In the genomic region with DNA sequence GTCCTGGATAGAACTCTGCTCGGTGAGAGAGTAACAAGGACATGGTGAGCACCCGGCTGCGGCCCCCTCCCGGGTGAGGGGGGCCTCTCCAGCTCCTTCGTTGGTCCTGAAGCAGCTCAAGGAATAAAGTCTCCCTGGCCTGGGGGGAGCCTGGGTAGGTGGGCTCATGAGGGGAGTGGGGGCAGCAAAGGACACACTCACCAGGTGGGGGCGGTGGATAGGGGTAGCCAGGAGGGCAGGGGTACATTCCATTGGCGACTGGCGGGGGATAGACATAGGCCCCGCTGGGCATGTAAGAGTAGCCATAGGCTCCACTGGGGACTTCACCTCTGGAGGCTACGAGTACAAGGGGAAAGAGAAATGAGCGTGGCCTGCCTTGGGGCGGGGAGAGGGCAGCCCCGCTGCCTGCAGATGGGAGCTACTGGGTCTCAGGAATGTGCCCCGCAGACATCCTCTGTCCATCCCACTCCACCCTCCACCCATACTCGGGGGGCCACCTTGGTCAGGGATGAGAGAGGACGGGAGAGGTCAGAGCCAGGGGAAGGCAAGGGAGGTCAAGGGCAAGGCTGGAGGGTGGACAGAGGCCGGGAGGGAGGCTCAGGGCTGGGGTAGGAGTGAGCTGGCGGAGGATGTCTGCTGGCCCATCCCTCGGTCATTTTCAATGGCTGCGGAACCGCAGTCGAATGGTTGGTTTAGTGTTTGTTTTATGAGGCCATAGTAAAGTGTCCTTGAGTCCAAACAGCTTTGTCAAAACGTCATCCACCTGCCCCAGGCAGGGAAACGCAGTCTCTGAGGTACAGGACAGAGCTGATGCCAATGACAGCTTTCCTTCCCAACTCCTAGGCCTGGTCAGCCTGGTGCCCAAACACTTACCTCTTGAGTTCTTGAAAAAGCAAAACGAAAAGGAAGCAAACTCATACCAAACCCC, we compare ENCODE assay signal across 1 cellular context.
TF ChIP-seq lines count a peak whose summit lies in the region.

No MANE protein-coding gene starts in this region.

TF ChIP-seq in HEK293, 187 proteins besides CTCF, POLR2A, EP300 and RAD21:
- TF ChIP-seq, protein P1, sequence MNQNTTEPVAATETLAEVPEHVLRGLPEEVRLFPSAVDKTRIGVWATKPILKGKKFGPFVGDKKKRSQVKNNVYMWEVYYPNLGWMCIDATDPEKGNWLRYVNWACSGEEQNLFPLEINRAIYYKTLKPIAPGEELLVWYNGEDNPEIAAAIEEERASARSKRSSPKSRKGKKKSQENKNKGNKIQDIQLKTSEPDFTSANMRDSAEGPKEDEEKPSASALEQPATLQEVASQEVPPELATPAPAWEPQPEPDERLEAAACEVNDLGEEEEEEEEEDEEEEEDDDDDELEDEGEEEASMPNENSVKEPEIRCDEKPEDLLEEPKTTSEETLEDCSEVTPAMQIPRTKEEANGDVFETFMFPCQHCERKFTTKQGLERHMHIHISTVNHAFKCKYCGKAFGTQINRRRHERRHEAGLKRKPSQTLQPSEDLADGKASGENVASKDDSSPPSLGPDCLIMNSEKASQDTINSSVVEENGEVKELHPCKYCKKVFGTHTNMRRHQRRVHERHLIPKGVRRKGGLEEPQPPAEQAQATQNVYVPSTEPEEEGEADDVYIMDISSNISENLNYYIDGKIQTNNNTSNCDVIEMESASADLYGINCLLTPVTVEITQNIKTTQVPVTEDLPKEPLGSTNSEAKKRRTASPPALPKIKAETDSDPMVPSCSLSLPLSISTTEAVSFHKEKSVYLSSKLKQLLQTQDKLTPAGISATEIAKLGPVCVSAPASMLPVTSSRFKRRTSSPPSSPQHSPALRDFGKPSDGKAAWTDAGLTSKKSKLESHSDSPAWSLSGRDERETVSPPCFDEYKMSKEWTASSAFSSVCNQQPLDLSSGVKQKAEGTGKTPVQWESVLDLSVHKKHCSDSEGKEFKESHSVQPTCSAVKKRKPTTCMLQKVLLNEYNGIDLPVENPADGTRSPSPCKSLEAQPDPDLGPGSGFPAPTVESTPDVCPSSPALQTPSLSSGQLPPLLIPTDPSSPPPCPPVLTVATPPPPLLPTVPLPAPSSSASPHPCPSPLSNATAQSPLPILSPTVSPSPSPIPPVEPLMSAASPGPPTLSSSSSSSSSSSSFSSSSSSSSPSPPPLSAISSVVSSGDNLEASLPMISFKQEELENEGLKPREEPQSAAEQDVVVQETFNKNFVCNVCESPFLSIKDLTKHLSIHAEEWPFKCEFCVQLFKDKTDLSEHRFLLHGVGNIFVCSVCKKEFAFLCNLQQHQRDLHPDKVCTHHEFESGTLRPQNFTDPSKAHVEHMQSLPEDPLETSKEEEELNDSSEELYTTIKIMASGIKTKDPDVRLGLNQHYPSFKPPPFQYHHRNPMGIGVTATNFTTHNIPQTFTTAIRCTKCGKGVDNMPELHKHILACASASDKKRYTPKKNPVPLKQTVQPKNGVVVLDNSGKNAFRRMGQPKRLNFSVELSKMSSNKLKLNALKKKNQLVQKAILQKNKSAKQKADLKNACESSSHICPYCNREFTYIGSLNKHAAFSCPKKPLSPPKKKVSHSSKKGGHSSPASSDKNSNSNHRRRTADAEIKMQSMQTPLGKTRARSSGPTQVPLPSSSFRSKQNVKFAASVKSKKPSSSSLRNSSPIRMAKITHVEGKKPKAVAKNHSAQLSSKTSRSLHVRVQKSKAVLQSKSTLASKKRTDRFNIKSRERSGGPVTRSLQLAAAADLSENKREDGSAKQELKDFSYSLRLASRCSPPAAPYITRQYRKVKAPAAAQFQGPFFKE (tag by site-specific recombination; IDR thresholded peaks at IDR 0.05; ENCODE audit: borderline replicate concordance) = 0 out of 2 replicates have a peak, but pooled peaks have one; percentile 44
- TF ChIP-seq, protein P2, sequence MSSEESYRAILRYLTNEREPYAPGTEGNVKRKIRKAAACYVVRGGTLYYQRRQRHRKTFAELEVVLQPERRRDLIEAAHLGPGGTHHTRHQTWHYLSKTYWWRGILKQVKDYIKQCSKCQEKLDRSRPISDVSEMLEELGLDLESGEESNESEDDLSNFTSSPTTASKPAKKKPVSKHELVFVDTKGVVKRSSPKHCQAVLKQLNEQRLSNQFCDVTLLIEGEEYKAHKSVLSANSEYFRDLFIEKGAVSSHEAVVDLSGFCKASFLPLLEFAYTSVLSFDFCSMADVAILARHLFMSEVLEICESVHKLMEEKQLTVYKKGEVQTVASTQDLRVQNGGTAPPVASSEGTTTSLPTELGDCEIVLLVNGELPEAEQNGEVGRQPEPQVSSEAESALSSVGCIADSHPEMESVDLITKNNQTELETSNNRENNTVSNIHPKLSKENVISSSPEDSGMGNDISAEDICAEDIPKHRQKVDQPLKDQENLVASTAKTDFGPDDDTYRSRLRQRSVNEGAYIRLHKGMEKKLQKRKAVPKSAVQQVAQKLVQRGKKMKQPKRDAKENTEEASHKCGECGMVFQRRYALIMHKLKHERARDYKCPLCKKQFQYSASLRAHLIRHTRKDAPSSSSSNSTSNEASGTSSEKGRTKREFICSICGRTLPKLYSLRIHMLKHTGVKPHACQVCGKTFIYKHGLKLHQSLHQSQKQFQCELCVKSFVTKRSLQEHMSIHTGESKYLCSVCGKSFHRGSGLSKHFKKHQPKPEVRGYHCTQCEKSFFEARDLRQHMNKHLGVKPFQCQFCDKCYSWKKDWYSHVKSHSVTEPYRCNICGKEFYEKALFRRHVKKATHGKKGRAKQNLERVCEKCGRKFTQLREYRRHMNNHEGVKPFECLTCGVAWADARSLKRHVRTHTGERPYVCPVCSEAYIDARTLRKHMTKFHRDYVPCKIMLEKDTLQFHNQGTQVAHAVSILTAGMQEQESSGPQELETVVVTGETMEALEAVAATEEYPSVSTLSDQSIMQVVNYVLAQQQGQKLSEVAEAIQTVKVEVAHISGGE (tag by site-specific recombination; conservative IDR thresholded peaks at IDR 0.05; ENCODE audit: low read depth) = no peak
